ENCODE assay signal across 16 cellular contexts in the genomic region with DNA sequence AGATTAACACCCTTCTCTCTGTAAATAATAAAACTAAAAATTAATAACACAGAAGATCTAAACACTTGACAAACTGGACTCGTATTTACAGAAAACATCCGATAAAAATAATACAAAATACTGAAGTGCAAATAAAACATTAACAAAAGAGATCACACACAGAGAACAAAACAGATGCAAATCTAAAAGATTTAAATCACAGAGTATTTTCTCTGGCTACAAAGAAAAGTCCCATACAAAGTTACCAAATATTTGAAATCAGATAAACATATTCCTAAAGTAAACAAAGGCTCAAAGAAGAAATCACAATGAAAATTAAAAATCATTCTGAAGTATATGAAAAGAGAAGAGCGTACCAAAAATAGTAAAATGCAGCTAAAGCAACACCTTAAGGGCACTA. TPM values are rescaled to one million over a fixed set of nuclear protein-coding genes. Genes with fewer than 3 reads are reported as not detected.
DNase-seq lines count a peak whose midpoint lies in the region; ATAC-seq, FAIRE-seq and TF ChIP-seq lines count a peak whose summit lies in the region.
"Had no signal": no experiment of that assay in that cellular context is flagged by ENCODE, and none has a peak within 500 bp of the region (broad histone marks: within the 10 kb centered on the region; RNA-seq: fewer than 3 reads in every experiment).

No MANE protein-coding gene starts in this region.

- no peak overlapping the region for H3K4me2 ChIP-seq in HepG2 (ENCODE audit: low read depth, low read length)

- no TSS peak for BruUV-seq in HepG2 (replicated peaks; lab: Mats Ljungman, UMichigan)

- POLR2A ChIA-PET in HepG2 (lab: Yijun Ruan, JAX), result no interaction called here

- intact Hi-C loops in HepG2 (cut with micrococcal nuclease; ENCODE audit: unreplicated experiment), result loop anchor here (5.0 kb wide), 1 partner anchor 43 kb away; a partner anchor contains a TSS
- intact Hi-C loops in right lobe of liver (cut with DNase I), result no loop called here
- intact Hi-C loops in kidney (cut with DNase I), result no loop called here
- intact Hi-C loops in pancreas (cut with DNase I), result no loop called here
- intact Hi-C loops in ascending aorta (cut with DNase I), result no loop called here

- TF ChIP-seq CTCF in HepG2 (CRISPR knock-in tag; IDR thresholded peaks at IDR 0.05) (no peak), right lobe of liver (IDR thresholded peaks at IDR 0.05) (no peak), VCaP (conservative IDR thresholded peaks at IDR 0.05) (no peak), kidney (IDR thresholded peaks at IDR 0.05; ENCODE audit: borderline replicate concordance, extremely low read depth, insufficient read depth) (no peak), pancreas (IDR thresholded peaks at IDR 0.05) (no peak), ascending aorta (IDR thresholded peaks at IDR 0.05) (no peak)

- H4K20me1 ChIP-seq in HepG2 (ENCODE audit: insufficient read depth, low read length), result peaks cover 45% of the 10 kb centered on the region

- no peak overlapping the region for H2AFZ ChIP-seq in HepG2 (ENCODE audit: low read length)

- TF ChIP-seq POLR2A in HepG2 (IDR thresholded peaks at IDR 0.05; ENCODE audit: insufficient read depth in 1 of 2, low read depth in 2 of 2, low read length in 2 of 2), result no peak
- no peak for TF ChIP-seq POLR2A in right lobe of liver (IDR thresholded peaks at IDR 0.05)

- no peak for ATAC-seq in HepG2
- ATAC-seq in right lobe of liver, result no peak
- no peak for ATAC-seq in pancreas
- ATAC-seq in GM19023 (IDR thresholded peaks at IDR 0.05; ENCODE audit: unreplicated experiment), result no peak

- CTCF ChIA-PET in HepG2 (lab: Yijun Ruan, JAX; ENCODE audit: low intra/inter-chr PET ratio, low total read pairs), result no interaction called here

- in situ Hi-C loops in HepG2 (cut with HindIII; ENCODE audit: extremely low pct_ligation_motif_present, low pct_unique_long_range_greater_than_20kb), result no loop called here

- TF ChIP-seq RAD21 in HepG2 (CRISPR knock-in tag; IDR thresholded peaks at IDR 0.05), result no peak

- H3K4me1 ChIP-seq in HepG2 (ENCODE audit: insufficient read depth, low read length) (peaks cover 28% of the 10 kb centered on the region), right lobe of liver (peaks cover 0 to 35% (median 17%) of the 10 kb centered on the region in 4 donors), kidney (ENCODE audit: control insufficient read depth in 1 of 2, insufficient read depth in 1 of 2, low read depth in 1 of 2, low read length in 2 of 2) (peaks cover 5 to 6% of the 10 kb centered on the region in 2 donors), pancreas (peaks cover 8 to 27% (median 26%) of the 10 kb centered on the region in 3 donors), ascending aorta (peaks cover 0 to 19% of the 10 kb centered on the region in 2 donors)

- peaks cover 97% of the 10 kb centered on the region for H3K79me2 ChIP-seq in HepG2 (ENCODE audit: insufficient read depth, low read length)

- H3K27me3 ChIP-seq in HepG2 (ENCODE audit: control insufficient read depth in 1 of 2, insufficient read depth in 2 of 2, low read length in 2 of 2) (no peaks in the 10 kb centered on the region), right lobe of liver (no peaks in the 10 kb centered on the region), pancreas (no peaks in the 10 kb centered on the region), ascending aorta (no peaks in the 10 kb centered on the region)

- no peak for DNase-seq in HepG2 (ENCODE audit: low spot score)
- DNase-seq in right lobe of liver, result no peak
- DNase-seq in kidney, result no peak
- no peak for DNase-seq in pancreas
- no peak for DNase-seq in ascending aorta (ENCODE audit: low spot score in 2 of 2)
- no peak for DNase-seq in iPS-NIHi7 (ENCODE audit: extremely low spot score)
- DNase-seq: ACHN; CD4-positive, alpha-beta T cell; NCI-H1436 treated with DMSO at 0.1 percent for 48 hours; NCI-H2029 treated with DMSO at 0.1 percent for 48 hours; NCI-H2171 treated with DMSO at 0.1 percent for 48 hours; NCI-H446 treated with DMSO at 0.1 percent for 48 hours; OCI-M1 had no signal

- no peak for FAIRE-seq in HepG2 (lab: Jason Lieb, UNC)
- peak; percentile 32 for FAIRE-seq in kidney (lab: Jason Lieb, UNC)
- peak; percentile 47 for FAIRE-seq in pancreas (lab: Jason Lieb, UNC)

- 96% methylated on average over 3 of the region's 3 CpGs for WGBS in HepG2 (ENCODE audit: low lambda C conversion rate)
- WGBS in right lobe of liver (ENCODE audit: insufficient coverage, low coverage, low lambda C conversion rate, missing lambda C conversion rate), result 52% methylated on average over 3 of the region's 3 CpGs
- WGBS in pancreas, 2 donors, result 34 to 35% methylated on average over 3 of the region's 3 CpGs

- H3K36me3 ChIP-seq in HepG2 (replicated peaks in 1 of 2; ENCODE audit: control insufficient read depth in 1 of 2, insufficient read depth in 2 of 2, low read length in 2 of 2), result no peaks in the 10 kb centered on the region
- H3K36me3 ChIP-seq in right lobe of liver, result no peaks in the 10 kb centered on the region
- H3K36me3 ChIP-seq in kidney (ENCODE audit: control insufficient read depth in 1 of 2, insufficient read depth in 2 of 2, low read length in 2 of 2), result no peaks in the 10 kb centered on the region
- H3K36me3 ChIP-seq in pancreas, result no peaks in the 10 kb centered on the region
- no peaks in the 10 kb centered on the region for H3K36me3 ChIP-seq in ascending aorta
- H3K36me3 ChIP-seq: HAP-1 had no signal

- H3K9ac ChIP-seq in HepG2 (ENCODE audit: insufficient read depth, low read depth, low read length) (no peak overlapping the region), kidney (ENCODE audit: low read length in 2 of 2) (no peak overlapping the region)

- H3K9me3 ChIP-seq in HepG2 (ENCODE audit: low read length) (no peaks in the 10 kb centered on the region), right lobe of liver (no peaks in the 10 kb centered on the region), kidney (ENCODE audit: control insufficient read depth in 1 of 2, low read length in 2 of 2) (no peaks in the 10 kb centered on the region), pancreas (no peaks in the 10 kb centered on the region), ascending aorta (no peaks in the 10 kb centered on the region)
- H3K9me3 ChIP-seq: HAP-1 had no signal

- H3K4me3 ChIP-seq in HepG2 (replicated peaks in 1 of 3; ENCODE audit: insufficient read depth in 1 of 3, low read depth in 2 of 3, low read length in 3 of 3), result no peak overlapping the region
- no peak overlapping the region for H3K4me3 ChIP-seq in right lobe of liver
- no peak overlapping the region for H3K4me3 ChIP-seq in kidney (ENCODE audit: low read length in 2 of 2)
- H3K4me3 ChIP-seq in pancreas, result no peak overlapping the region
- H3K4me3 ChIP-seq in ascending aorta, result no peak overlapping the region
- H3K4me3 ChIP-seq: HAP-1 had no signal

- no peak for TF ChIP-seq EP300 in HepG2 (IDR thresholded peaks at IDR 0.05; ENCODE audit: low read depth in 2 of 2, low read length in 2 of 2)
- no peak for TF ChIP-seq EP300 in HepG2 (CRISPR knock-in tag; IDR thresholded peaks at IDR 0.05; ENCODE audit: borderline replicate concordance)

- H3K27ac ChIP-seq in HepG2 (ENCODE audit: extremely low read length, insufficient read depth, low read length) (peak overlapping the region; percentile 4), right lobe of liver (no peak overlapping the region), VCaP (peak overlapping the region; percentile 45), kidney (ENCODE audit: low read depth in 2 of 2, low read length in 2 of 2) (no peak overlapping the region), pancreas (no peak overlapping the region), ascending aorta (no peak overlapping the region)

TF ChIP-seq in HepG2, 621 proteins besides CTCF, POLR2A, EP300 and RAD21 (continues in another document):
- no peak for TF ChIP-seq HNRNPL (IDR thresholded peaks at IDR 0.05; ENCODE audit: low read depth, low read length)
- TF ChIP-seq ZFP36L2 (CRISPR knock-in tag; IDR thresholded peaks at IDR 0.05), result no peak
- TF ChIP-seq KAT7 (CRISPR knock-in tag; IDR thresholded peaks at IDR 0.05; ENCODE audit: borderline replicate concordance), result no peak
- no peak for TF ChIP-seq HIVEP1 (CRISPR knock-in tag; IDR thresholded peaks at IDR 0.05)
- TF ChIP-seq SOX13 (IDR thresholded peaks at IDR 0.05), result no peak
- TF ChIP-seq SOX13 (CRISPR knock-in tag; conservative IDR thresholded peaks at IDR 0.05 in 1 of 2, IDR thresholded peaks at IDR 0.05 in 1 of 2), result no peak
- TF ChIP-seq GATAD2A (CRISPR knock-in tag; IDR thresholded peaks at IDR 0.05), result no peak
- no peak for TF ChIP-seq ZNF350 (CRISPR knock-in tag; IDR thresholded peaks at IDR 0.05; ENCODE audit: borderline replicate concordance, low read depth)
- no peak for TF ChIP-seq IRF2 (CRISPR knock-in tag; IDR thresholded peaks at IDR 0.05)
- no peak for TF ChIP-seq MZF1 (CRISPR knock-in tag; IDR thresholded peaks at IDR 0.05; ENCODE audit: borderline replicate concordance)

RNA-seq across cellular contexts. Expression of a gene that starts 42.5 kb away (rescaled TPM):
- total RNA-seq in HepG2 (2016; rRNA removed; fragmentation: Illumina TruSeq; extraction: Trizol) (62.5 and 108 TPM in 2 replicates), right lobe of liver (10 to 100 TPM; 32.6 to 80.6 (median 56.2) TPM), kidney (205 TPM), pancreas (10 to 100 TPM; 42.2 to 93.0 (median 51.0) TPM), ascending aorta (52.0 TPM)
- 10.8 TPM in 2 replicates for total RNA-seq in HepG2 (2016; cell fraction: cytosol; rRNA removed; fragmentation: Illumina TruSeq; extraction: Trizol; ENCODE audit: low read depth)
- total RNA-seq in HepG2 (2016; cell fraction: insoluble cytoplasmic fraction; rRNA removed; fragmentation: Illumina TruSeq; extraction: Trizol), result 67.0 and 111 TPM in 2 replicates
- 31.7 and 36.1 TPM in 2 replicates for total RNA-seq in HepG2 (2016; cell fraction: membrane; rRNA removed; fragmentation: Illumina TruSeq; extraction: Trizol)
- 58.6 and 64.8 TPM in 2 replicates for total RNA-seq in HepG2 (2016; cell fraction: nucleus; rRNA removed; fragmentation: Illumina TruSeq; extraction: Trizol)
- polyA plus RNA-seq in HepG2 (2011; rRNA removed) (49.2 and 57.7 TPM in 2 replicates), kidney (ENCODE audit: insufficient read depth, low read depth, low replicate concordance) (31.3 TPM), pancreas (10 to 100 TPM; 14.1 to 15.2 TPM)
- polyA plus RNA-seq in HepG2 (2011; cell fraction: cytosol; rRNA removed), result 12.2 and 20.2 TPM in 2 replicates
- polyA plus RNA-seq in HepG2 (2011; cell fraction: nucleus; rRNA removed), result 20.1 and 30.6 TPM in 2 replicates
- 21.8 and 27.0 TPM in 2 replicates for polyA plus RNA-seq in HepG2 (2012)
- 1.9 and 2.1 TPM in 2 replicates for polyA plus RNA-seq in HepG2 (2016; cell fraction: cytosol; fragmentation: Illumina TruSeq; extraction: Trizol; ENCODE audit: low read depth)
- polyA plus RNA-seq in HepG2 (2016; cell fraction: insoluble cytoplasmic fraction; fragmentation: Illumina TruSeq; extraction: Trizol; ENCODE audit: low read depth), result 38.3 and 42.9 TPM in 2 replicates
- polyA plus RNA-seq in HepG2 (2016; cell fraction: membrane; fragmentation: Illumina TruSeq; extraction: Trizol; ENCODE audit: low read depth), result 6.4 and 9.9 TPM in 2 replicates
- polyA plus RNA-seq in HepG2 (2016; cell fraction: nucleus; fragmentation: Illumina TruSeq; extraction: Trizol; ENCODE audit: insufficient read depth, low read depth), result 53.4 and 55.7 TPM in 2 replicates
- 126 and 330 TPM in 2 replicates for polyA minus RNA-seq in HepG2 (2011; rRNA and poly(A)+ RNA removed; ENCODE audit: low replicate concordance)
- 128 and 166 TPM in 2 replicates for polyA minus RNA-seq in HepG2 (2011; cell fraction: cytosol; rRNA and poly(A)+ RNA removed)
- polyA minus RNA-seq in HepG2 (2011; cell fraction: nucleus; rRNA and poly(A)+ RNA removed), result 187 and 199 TPM in 2 replicates

Comparison
In these comparisons a context has a peak if more than half of its experiments do, and no peak if none do; other contexts are left out.
1. H3K27ac ChIP-seq: peak in HepG2 (single experiment) and VCaP (single experiment); none in right lobe of liver (0 of 3), kidney (0 of 2), pancreas (0 of 4) and ascending aorta (0 of 2).